15 cellular contexts compared by ENCODE assay signal in the genomic region with DNA sequence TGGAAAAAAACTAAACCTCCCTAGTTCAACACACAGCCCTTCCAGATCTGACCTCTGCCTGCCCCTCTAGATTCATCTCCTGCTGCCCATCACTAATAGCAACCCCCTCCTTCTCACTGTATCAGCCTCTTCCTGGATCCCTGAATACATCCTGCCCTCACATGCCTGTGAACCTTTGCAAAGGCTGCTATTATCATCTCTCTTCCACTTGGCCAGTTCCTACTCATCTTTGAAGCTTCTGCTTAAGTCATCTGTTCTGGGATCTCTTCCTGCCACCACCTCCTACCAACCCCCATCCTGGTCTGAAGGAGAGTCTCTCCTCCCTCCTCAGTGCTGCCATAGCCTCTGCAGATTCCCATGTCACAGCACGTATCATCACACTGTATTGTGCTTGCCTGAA.
"Had no signal": no experiment of that assay in that cellular context is flagged by ENCODE, and none has a peak within 500 bp of the region (broad histone marks: within the 10 kb centered on the region; RNA-seq: fewer than 3 reads in every experiment).

No MANE protein-coding gene starts in this region.

- H3K36me3 ChIP-seq: pancreas had no signal

- DNase-seq: activated B cell treated with CpG ODN at 0.5 μM for 24 hours; activated CD4-positive, alpha-beta T cell treated with anti-CD3 and anti-CD28 coated beads for 48 hours; activated CD8-positive, alpha-beta memory T cell treated with anti-CD3 and anti-CD28 coated beads, Interleukin-2, amount 50 U/mL, for 4 hours; activated CD8-positive, alpha-beta T cell treated with anti-CD3 and anti-CD28 coated beads, Interleukin-2, amount 10 ng/mL, durations not matched to agents 7 days and 5 days; activated gamma-delta T cell; activated T-cell treated with anti-CD3 and anti-CD28 coated beads, Interleukin-2, amount 50 U/mL, for 72 hours; amniotic stem cell; dorsolateral prefrontal cortex; esophagus squamous epithelium; hypothalamus; pancreas; stimulated activated CD4-positive, alpha-beta T cell treated with anti-CD3 and anti-CD28 coated beads, Interleukin-1b, Interleukin-23, amount 100 ng/mL, for 48 hours; T-helper 2 cell had no signal

- H3K27me3 ChIP-seq: dorsolateral prefrontal cortex, esophagus squamous epithelium, pancreas had no signal

- H3K9me3 Mint-ChIP-seq: activated B cell treated with CpG ODN at 0.5 μM for 24 hours; activated T-cell treated with anti-CD3 and anti-CD28 coated beads, Interleukin-2, amount 50 U/mL, for 72 hours; neural crest cell had no signal

- H3K27ac Mint-ChIP-seq: activated B cell treated with CpG ODN at 0.5 μM for 24 hours; activated CD8-positive, alpha-beta T cell treated with anti-CD3 and anti-CD28 coated beads, Interleukin-2, amount 10 ng/mL, durations not matched to agents 7 days and 5 days; activated naive CD8-positive, alpha-beta T cell; activated T-cell treated with anti-CD3 and anti-CD28 coated beads, Interleukin-2, amount 50 U/mL, for 72 hours had no signal

- H3K4me1 Mint-ChIP-seq: activated B cell treated with CpG ODN at 0.5 μM for 24 hours had no signal

- H3K4me3 ChIP-seq: dorsolateral prefrontal cortex, esophagus squamous epithelium, pancreas had no signal

- H3K36me3 Mint-ChIP-seq: activated naive CD8-positive, alpha-beta T cell had no signal

- H3K27me3 Mint-ChIP-seq: activated B cell treated with CpG ODN at 0.5 μM for 24 hours; activated naive CD8-positive, alpha-beta T cell had no signal

- H3K9me3 ChIP-seq: esophagus squamous epithelium, pancreas had no signal

- H3K4me1 ChIP-seq: pancreas had no signal

- ATAC-seq: activated CD8-positive, alpha-beta T cell treated with anti-CD3 and anti-CD28 coated beads, Interleukin-2, amount 10 ng/mL, durations not matched to agents 7 days and 5 days; activated T-cell treated with anti-CD3 and anti-CD28 coated beads, Interleukin-2, amount 50 U/mL, for 72 hours; pancreas had no signal

- H3K4me3 Mint-ChIP-seq: activated B cell treated with CpG ODN at 0.5 μM for 24 hours; activated CD8-positive, alpha-beta T cell treated with anti-CD3 and anti-CD28 coated beads, Interleukin-2, amount 10 ng/mL, durations not matched to agents 7 days and 5 days; activated naive CD8-positive, alpha-beta T cell; activated T-cell treated with anti-CD3 and anti-CD28 coated beads, Interleukin-2, amount 50 U/mL, for 72 hours; neural crest cell had no signal

- H3K27ac ChIP-seq: esophagus squamous epithelium, pancreas had no signal
